13 cellular contexts compared by ENCODE assay signal in the genomic region with DNA sequence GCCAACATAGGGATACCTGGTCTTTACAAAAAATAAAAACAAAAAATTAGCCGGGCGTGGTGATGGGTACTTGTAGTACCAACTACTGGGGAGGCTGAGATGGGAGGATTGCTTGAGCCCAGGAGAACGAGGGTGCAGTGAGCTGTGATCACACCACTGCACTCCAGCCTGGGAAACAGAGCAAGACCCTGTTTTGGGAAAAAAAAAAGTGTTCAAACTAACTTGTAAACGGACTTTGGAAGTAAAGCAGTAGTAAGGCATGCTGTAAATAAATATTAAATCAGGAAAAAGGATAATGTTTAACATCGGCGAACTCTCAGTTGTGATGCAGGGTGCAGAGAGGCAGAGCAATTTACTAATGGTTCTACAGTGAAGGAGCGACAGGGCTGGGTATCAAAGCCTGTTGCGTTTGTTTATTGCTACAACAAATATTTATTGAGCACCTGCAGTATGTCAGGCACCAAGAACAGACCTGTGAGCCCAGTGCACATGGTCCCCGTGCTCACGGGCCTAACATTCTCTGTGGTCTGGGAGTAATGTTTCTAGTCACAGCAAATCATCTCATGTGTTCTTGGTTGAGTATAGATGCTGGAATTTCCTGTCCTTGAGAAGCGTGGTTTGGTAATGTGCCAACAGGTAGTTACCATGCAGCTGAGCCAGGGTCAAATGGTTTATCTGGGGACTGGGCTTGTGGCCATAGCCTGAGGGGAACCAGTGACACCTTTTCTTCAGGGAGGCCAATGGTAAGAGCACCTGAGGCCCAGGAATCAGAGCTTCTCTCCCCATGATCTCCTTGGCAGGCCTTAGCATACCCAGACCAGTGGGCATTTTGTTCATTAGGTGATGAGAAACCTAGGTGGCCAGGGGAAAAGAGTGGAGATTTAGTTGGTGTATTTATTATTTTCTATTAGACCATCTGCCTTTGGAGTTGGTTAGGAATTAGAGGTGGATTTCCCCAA. TPM values are rescaled to one million over a fixed set of nuclear protein-coding genes. Genes with fewer than 3 reads are reported as not detected.
A peak's percentile ranks its signal among the peaks of the same experiment; 100 is the strongest.
DNase-seq lines count a peak whose midpoint lies in the region; ATAC-seq and TF ChIP-seq lines count a peak whose summit lies in the region.
"Had no signal": no experiment of that assay in that cellular context is flagged by ENCODE, and none has a peak within 500 bp of the region (broad histone marks: within the 10 kb centered on the region; RNA-seq: fewer than 3 reads in every experiment).

No MANE protein-coding gene starts in this region.

- POLR2A ChIA-PET in MCF 10A (lab: Yijun Ruan, JAX), result no interaction called here

- no peaks in the 10 kb centered on the region for H3K4me1 ChIP-seq in left lung
- H3K4me1 ChIP-seq: upper lobe of left lung had no signal

- no peak overlapping the region for H3K27ac ChIP-seq in left lung
- H3K27ac ChIP-seq: heart left ventricle, upper lobe of left lung had no signal

- H3K36me3 Mint-ChIP-seq in MCF 10A (ENCODE audit: insufficient read depth, unreplicated experiment), result no peaks in the 10 kb centered on the region

- TF ChIP-seq CTCF in MCF 10A (IDR thresholded peaks at IDR 0.05; ENCODE audit: unreplicated experiment), result no peak
- no peak for TF ChIP-seq CTCF in left lung (IDR thresholded peaks at IDR 0.05)

- no peak overlapping the region for H3K4me3 Mint-ChIP-seq in MCF 10A (ENCODE audit: unreplicated experiment)

- CTCF ChIA-PET in MCF 10A (lab: Yijun Ruan, JAX), result interaction anchor here (1.0 to 1.2 kb wide), 4 partner anchors 18 to 77 kb away, joined by 3 read pairs; no protein-coding TSS in a partner anchor

- ATAC-seq in GM19351 (IDR thresholded peaks at IDR 0.05; ENCODE audit: unreplicated experiment), result peak; percentile 84
- ATAC-seq in HG03521 (IDR thresholded peaks at IDR 0.05; ENCODE audit: unreplicated experiment), result peak; percentile 54
- no peak for ATAC-seq in left lung

- H3K36me3 ChIP-seq in left lung, result no peaks in the 10 kb centered on the region
- H3K36me3 ChIP-seq: heart left ventricle, upper lobe of left lung had no signal

- BruUV-seq in MCF 10A (replicated peaks; lab: Mats Ljungman, UMichigan), result no TSS peak

- H3K4me3 ChIP-seq in left lung, result no peak overlapping the region
- H3K4me3 ChIP-seq: heart left ventricle, upper lobe of left lung had no signal

- DNase-seq in A172 (ENCODE audit: low spot score), result peak; percentile 75
- DNase-seq in MCF 10A (ENCODE audit: unreplicated experiment), result peak; percentile 57
- no peak for DNase-seq in left lung
- DNase-seq in T-helper 2 cell, result no peak
- no peak for DNase-seq in NCI-H748 treated with DMSO at 0.1 percent for 48 hours (lab: John Stamatoyannopoulos, UW)
- no peak for DNase-seq in GOT3 (lab: John Stamatoyannopoulos, UW)
- DNase-seq: cerebellar nuclear complex; NCI-H1092; stimulated activated CD4-positive, alpha-beta T cell treated with anti-CD3 and anti-CD28 coated beads, Interleukin-4, amount 100 ng/mL, for 4 hours; upper lobe of left lung had no signal

- H3K9me3 ChIP-seq in left lung, result no peaks in the 10 kb centered on the region

- no peaks in the 10 kb centered on the region for H3K9me3 Mint-ChIP-seq in MCF 10A (ENCODE audit: unreplicated experiment)

- no peaks in the 10 kb centered on the region for H3K4me1 Mint-ChIP-seq in MCF 10A (ENCODE audit: insufficient read depth, unreplicated experiment)

- H3K27me3 ChIP-seq in left lung, result peaks cover 0 to 5% of the 10 kb centered on the region in 2 donors
- H3K27me3 ChIP-seq: heart left ventricle, upper lobe of left lung had no signal

- intact Hi-C loops in MCF 10A (cut with micrococcal nuclease), result no loop called here
- intact Hi-C loops in left lung (cut with DNase I), result no loop called here

- no peaks in the 10 kb centered on the region for H3K27me3 Mint-ChIP-seq in MCF 10A (ENCODE audit: insufficient read depth, unreplicated experiment)

- no peak overlapping the region for H3K27ac Mint-ChIP-seq in MCF 10A (ENCODE audit: low read depth, unreplicated experiment)

RNA-seq across cellular contexts. Expression of gene GREB1, which starts 27.9 kb away (rescaled TPM):
- total RNA-seq in A172 (2014; rRNA removed; shearing (Covaris generic)), result 2.8 and 3.4 TPM in 2 replicates
- total RNA-seq in MCF 10A (2022), result 1.7 and 2.3 TPM in 2 replicates
- total RNA-seq in left lung, result 1 to 10 TPM; 1.6 to 3.1 TPM

RNA-seq across cellular contexts. Expression of gene E2F6, which starts 40.0 kb away (rescaled TPM):
- total RNA-seq in A172 (2014; rRNA removed; shearing (Covaris generic)), result 31.2 and 38.8 TPM in 2 replicates
- total RNA-seq in MCF 10A (2022), result 16.1 and 16.6 TPM in 2 replicates
- 10 to 100 TPM in 1 of 2 donors, 1 to 10 TPM in 1; 8.7 to 15.4 TPM for total RNA-seq in left lung

Comparison
In these comparisons a context has a peak if more than half of its experiments do, and no peak if none do; other contexts are left out.
1. DNase-seq: peak in A172 (single experiment) and MCF 10A (single experiment); none in left lung (0 of 2), T-helper 2 cell (0 of 5), NCI-H748 treated with DMSO at 0.1 percent for 48 hours (single experiment) and GOT3 (single experiment).